ENCODE assay signal across 11 cellular contexts in genomic region chr12:14273911-14274306, GRCh38.
DNase-seq lines count a peak whose midpoint lies in the region; ATAC-seq and TF ChIP-seq lines count a peak whose summit lies in the region.
"Had no signal": no experiment of that assay in that cellular context is flagged by ENCODE, and none has a peak within 500 bp of the region (broad histone marks: within the 10 kb centered on the region; RNA-seq: fewer than 3 reads in every experiment).

No MANE protein-coding gene starts in this region.

- TF ChIP-seq POLR2A in uterus (IDR thresholded peaks at IDR 0.05), result no peak

- 85 to 95% (median 89%) methylated on average over 6 of the region's 6 CpGs for WGBS in adipose tissue, 3 donors

- H3K9me3 ChIP-seq in muscle layer of colon (ENCODE audit: low read length) (no peaks in the 10 kb centered on the region), uterus (no peaks in the 10 kb centered on the region)
- H3K9me3 ChIP-seq: thoracic aorta had no signal

- H3K4me3 ChIP-seq in AG10803 (ENCODE audit: low read length), result no peak overlapping the region
- no peak overlapping the region for H3K4me3 ChIP-seq in muscle layer of colon (ENCODE audit: low read depth in 1 of 2, low read length in 2 of 2)
- H3K4me3 ChIP-seq in uterus, result no peak overlapping the region
- H3K4me3 ChIP-seq: thoracic aorta had no signal

- intact Hi-C loops in uterus (cut with DNase I; ENCODE audit: low total_unique reads), result no loop called here

- H3K27ac ChIP-seq in adipose tissue (ENCODE audit: low read depth, low read length) (peak overlapping the region; percentile 64), muscle layer of colon (ENCODE audit: low read depth, low read length) (peak overlapping the region; percentile 44), uterus (no peak overlapping the region)

- H3K4me1 ChIP-seq in muscle layer of colon (ENCODE audit: insufficient read depth, low read length) (peaks cover 4% of the 10 kb centered on the region), uterus (no peaks in the 10 kb centered on the region)

- TF ChIP-seq CTCF in AG10803 (conservative IDR thresholded peaks at IDR 0.05; ENCODE audit: low read length) (no peak), uterus (IDR thresholded peaks at IDR 0.05) (no peak)

- peak; percentile 45 for ATAC-seq in HG02870 (IDR thresholded peaks at IDR 0.05; ENCODE audit: unreplicated experiment)
- no peak for ATAC-seq in HG03045 (IDR thresholded peaks at IDR 0.05; ENCODE audit: unreplicated experiment)

- H3K27me3 ChIP-seq in muscle layer of colon (ENCODE audit: control insufficient read depth in 1 of 2, insufficient read depth in 2 of 2, low read length in 2 of 2), result no peaks in the 10 kb centered on the region
- H3K27me3 ChIP-seq in uterus, result no peaks in the 10 kb centered on the region

- DNase-seq in AG10803 (ENCODE audit: low read depth), result peak; percentile 27
- DNase-seq in activated T-cell treated with anti-CD3 and anti-CD28 coated beads, Interleukin-2, amount 50 U/mL, for 1 hour, result no peak
- no peak for DNase-seq in uterus
- DNase-seq in stimulated activated CD4-positive, alpha-beta T cell treated with anti-CD3 and anti-CD28 coated beads, Interleukin-15, amount 100 ng/mL, for 24 hours, result no peak
- DNase-seq: activated CD8-positive, alpha-beta memory T cell treated with anti-CD3 and anti-CD28 coated beads for 24 hours; NCI-H345 had no signal

- H3K9ac ChIP-seq in muscle layer of colon (ENCODE audit: low read length), result no peak overlapping the region

- H3K36me3 ChIP-seq in muscle layer of colon (ENCODE audit: insufficient read depth, low read length), result no peaks in the 10 kb centered on the region
- H3K36me3 ChIP-seq in uterus, result no peaks in the 10 kb centered on the region
- H3K36me3 ChIP-seq: thoracic aorta had no signal

Comparison
In these comparisons a context has a peak if more than half of its experiments do, and no peak if none do; other contexts are left out.
1. H3K27ac ChIP-seq: peak in adipose tissue (single experiment) and muscle layer of colon (single experiment); none in uterus (0 of 2).